8 cellular contexts compared by ENCODE assay signal in the genomic region with DNA sequence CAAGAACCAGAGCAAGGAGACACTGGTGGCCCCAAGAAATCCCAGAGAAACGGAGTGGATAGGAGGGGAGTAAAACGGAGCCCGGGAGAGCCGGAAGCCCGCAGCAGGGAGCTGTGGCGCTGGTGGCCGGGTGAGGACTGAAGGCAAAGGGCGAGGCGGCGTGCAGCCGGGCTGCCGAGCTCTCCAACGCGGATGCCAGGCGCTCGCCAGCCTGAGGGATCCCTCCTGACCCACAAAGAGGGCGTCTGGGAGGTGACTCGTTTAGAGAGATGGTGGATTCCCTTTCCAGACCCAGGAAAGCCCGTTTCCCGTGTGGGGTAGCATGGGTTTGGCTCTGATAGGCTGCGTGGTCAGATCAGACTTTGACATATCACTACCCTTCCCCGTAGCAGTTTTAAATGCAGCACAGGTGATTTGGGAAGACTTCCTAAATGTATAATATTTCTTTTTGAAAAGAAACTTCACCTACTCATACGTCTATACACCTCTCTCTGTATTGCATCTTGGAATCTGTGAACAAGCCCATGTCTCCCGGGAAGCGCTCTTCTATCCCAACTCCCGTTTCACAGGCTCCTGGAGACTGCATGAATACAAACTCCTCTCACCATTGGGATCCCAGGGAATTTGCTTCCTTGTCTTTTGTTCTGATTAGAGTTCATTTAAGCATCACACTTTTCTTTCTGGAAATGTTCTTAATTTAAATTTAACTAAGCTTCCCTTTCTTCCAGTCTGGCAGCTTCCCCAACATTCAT.
DNase-seq lines count a peak whose midpoint lies in the region; TF ChIP-seq lines count a peak whose summit lies in the region.

No MANE protein-coding gene starts in this region.

- H3K27me3 Mint-ChIP-seq in nephron progenitor cell (ENCODE audit: low read depth, poor library complexity), result peaks cover 66% of the 10 kb centered on the region

- TF ChIP-seq CTCF in GM13977 (IDR thresholded peaks at IDR 0.05; ENCODE audit: extremely low read depth, insufficient read depth, missing control alignments), result no peak
- no peak for TF ChIP-seq CTCF in HL-60 (IDR thresholded peaks at IDR 0.05; ENCODE audit: insufficient read depth, low read length)
- no peak for TF ChIP-seq CTCF in esophagus squamous epithelium (IDR thresholded peaks at IDR 0.05)
- no peak for TF ChIP-seq CTCF in nephron progenitor cell (IDR thresholded peaks at IDR 0.05)

- H3K27ac ChIP-seq in HL-60 (replicated peaks) (peak overlapping the region; percentile 80), esophagus squamous epithelium (peak overlapping the region; percentile 72 to 91 (median 84))

- no peaks in the 10 kb centered on the region for H3K27me3 ChIP-seq in HL-60 (ENCODE audit: insufficient read depth, poor library complexity, severe bottlenecking)
- peaks cover 0 to 41% (median 0%) of the 10 kb centered on the region in 4 donors for H3K27me3 ChIP-seq in esophagus squamous epithelium

- intact Hi-C loops in esophagus squamous epithelium (cut with DNase I), result no loop called here

- DNase-seq in GM13977 (ENCODE audit: low spot score) (peak; percentile 21), HL-60 (ENCODE audit: low read depth in 1 of 2, low spot score in 1 of 2) (no peak), esophagus squamous epithelium (lab: John Stamatoyannopoulos, UW) (no peak), nephron progenitor cell (peak; percentile 59), HT-29 (ENCODE audit: low spot score) (no peak), OCI-M2 (lab: John Stamatoyannopoulos, UW; ENCODE audit: unreplicated experiment) (no peak), T1000 (lab: John Stamatoyannopoulos, UW) (no peak)
- peak; percentile 43 for DNase-seq in activated CD4-positive, alpha-beta T cell treated with anti-CD3 and anti-CD28 coated beads for 48 hours

- no peaks in the 10 kb centered on the region for H3K9me3 Mint-ChIP-seq in nephron progenitor cell

- H3K36me3 Mint-ChIP-seq in nephron progenitor cell (ENCODE audit: low read depth), result no peaks in the 10 kb centered on the region

- H3K36me3 ChIP-seq in esophagus squamous epithelium, result no peaks in the 10 kb centered on the region

- H3K4me3 Mint-ChIP-seq in nephron progenitor cell, result peak overlapping the region; percentile 90

- in situ Hi-C loops in GM13977 (cut with MboI; ENCODE audit: low pct_unique_long_range_greater_than_20kb, low sequenced_read_pairs, unreplicated experiment), result loop anchor here (10.0 to 25.0 kb wide), 2 partner anchors 75 to 112 kb away; no protein-coding TSS in a partner anchor

- 6 to 7% methylated on average over 24 to 26 of the region's 26 CpGs for WGBS in esophagus squamous epithelium, 2 donors

- no peaks in the 10 kb centered on the region for H3K9me3 ChIP-seq in esophagus squamous epithelium

- peaks cover 13 to 46% (median 28%) of the 10 kb centered on the region in 3 donors for H3K4me1 ChIP-seq in esophagus squamous epithelium

- no peak overlapping the region for H3K27ac Mint-ChIP-seq in nephron progenitor cell

- H3K4me3 ChIP-seq in HL-60 (replicated peaks; ENCODE audit: insufficient read depth, low read length) (peak overlapping the region; percentile 99), esophagus squamous epithelium (peak overlapping the region; percentile 45 to 89 (median 73))

- TF ChIP-seq POLR2A in esophagus squamous epithelium (IDR thresholded peaks at IDR 0.05), result no peak

- peaks cover 34% of the 10 kb centered on the region for H3K4me1 Mint-ChIP-seq in nephron progenitor cell

Comparison
In these comparisons a context has a peak if more than half of its experiments do, and no peak if none do; other contexts are left out.
1. DNase-seq: peak in GM13977 (single experiment), activated CD4-positive, alpha-beta T cell treated with anti-CD3 and anti-CD28 coated beads for 48 hours (single experiment) and nephron progenitor cell (single experiment); none in HL-60 (0 of 2), esophagus squamous epithelium (single experiment), HT-29 (single experiment), OCI-M2 (single experiment) and T1000 (single experiment).